ENCODE assay signal across 12 cellular contexts in the genomic region with DNA sequence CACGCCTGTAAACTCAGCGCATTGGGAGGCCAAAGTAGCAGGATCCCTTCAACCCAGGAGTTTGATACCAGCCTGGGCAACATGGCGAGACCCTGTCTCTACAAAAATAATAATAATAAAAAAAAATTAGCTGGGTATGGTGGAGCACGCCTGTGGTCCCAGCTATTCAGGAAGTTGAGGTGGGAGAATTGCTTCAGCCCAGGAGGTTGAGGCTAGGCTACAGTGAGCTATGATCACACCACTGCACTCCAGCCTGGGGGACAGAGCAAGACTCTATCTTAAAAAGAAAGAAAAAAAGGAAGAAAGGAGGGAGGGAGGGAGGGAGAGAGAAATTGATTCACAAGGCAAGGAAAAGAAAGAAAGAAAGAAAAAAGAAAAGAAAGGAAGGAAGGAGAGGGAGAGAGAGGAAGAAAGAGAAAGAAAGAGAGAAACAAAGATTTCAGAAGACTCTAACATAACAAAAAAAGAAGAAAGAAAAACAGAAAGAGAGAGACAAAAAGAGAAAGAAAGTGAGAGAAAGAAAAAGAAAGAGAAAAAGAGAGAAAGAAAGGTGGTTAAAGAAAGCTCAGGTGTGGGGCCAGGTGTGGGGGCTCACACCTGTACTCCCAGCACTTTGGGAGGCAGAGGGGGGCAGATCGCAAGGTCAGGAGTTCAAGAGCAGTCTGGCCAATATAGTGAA. TPM values are rescaled to one million over a fixed set of nuclear protein-coding genes. Genes with fewer than 3 reads are reported as not detected.
DNase-seq lines count a peak whose midpoint lies in the region; ATAC-seq and TF ChIP-seq lines count a peak whose summit lies in the region.
"Had no signal": no experiment of that assay in that cellular context is flagged by ENCODE, and none has a peak within 500 bp of the region (broad histone marks: within the 10 kb centered on the region; RNA-seq: fewer than 3 reads in every experiment).

No MANE protein-coding gene starts in this region.

- intact Hi-C loops in CD4-positive, alpha-beta memory T cell (cut with micrococcal nuclease): no loop called here
- intact Hi-C loops in activated CD8-positive, alpha-beta T cell treated with anti-CD3 and anti-CD28 coated beads for 36 hours (cut with micrococcal nuclease): no loop called here

- H3K36me3 Mint-ChIP-seq in CD4-positive, alpha-beta memory T cell: no peaks in the 10 kb centered on the region
- H3K36me3 Mint-ChIP-seq in activated CD8-positive, alpha-beta T cell treated with anti-CD3 and anti-CD28 coated beads for 36 hours (ENCODE audit: low read depth): no peaks in the 10 kb centered on the region
- H3K36me3 Mint-ChIP-seq in mesothelial cell of epicardium: no peaks in the 10 kb centered on the region

- peak overlapping the region in 1 of 8 donors; percentile 43 for H3K4me3 Mint-ChIP-seq in CD4-positive, alpha-beta memory T cell
- H3K4me3 Mint-ChIP-seq in activated CD8-positive, alpha-beta T cell treated with anti-CD3 and anti-CD28 coated beads for 36 hours: no peak overlapping the region
- H3K4me3 Mint-ChIP-seq in mesothelial cell of epicardium: no peak overlapping the region
- H3K4me3 Mint-ChIP-seq: GM23338 had no signal

- H3K9ac ChIP-seq in BLaER1: peak overlapping the region; percentile 72

- no peaks in the 10 kb centered on the region for H3K36me3 ChIP-seq in BLaER1
- no peaks in the 10 kb centered on the region for H3K36me3 ChIP-seq in CD4-positive, alpha-beta memory T cell (ENCODE audit: insufficient read depth, low read length)
- H3K36me3 ChIP-seq: SJSA1 had no signal

- peaks cover 74% of the 10 kb centered on the region for H3K4me1 ChIP-seq in BLaER1
- H3K4me1 ChIP-seq in CD4-positive, alpha-beta memory T cell (ENCODE audit: insufficient read depth, low read length): peaks cover 17% of the 10 kb centered on the region

- H3K27me3 ChIP-seq in BLaER1: no peaks in the 10 kb centered on the region
- H3K27me3 ChIP-seq in CD4-positive, alpha-beta memory T cell (ENCODE audit: insufficient read depth, low read length): no peaks in the 10 kb centered on the region
- H3K27me3 ChIP-seq: SJSA1 had no signal

- H4K20me1 ChIP-seq in BLaER1: no peaks in the 10 kb centered on the region

- ATAC-seq in activated CD8-positive, alpha-beta T cell treated with anti-CD3 and anti-CD28 coated beads for 36 hours: no peak

- H3K27me3 Mint-ChIP-seq in CD4-positive, alpha-beta memory T cell: no peaks in the 10 kb centered on the region
- no peaks in the 10 kb centered on the region for H3K27me3 Mint-ChIP-seq in activated CD8-positive, alpha-beta T cell treated with anti-CD3 and anti-CD28 coated beads for 36 hours
- H3K27me3 Mint-ChIP-seq in mesothelial cell of epicardium (ENCODE audit: low read depth): no peaks in the 10 kb centered on the region

- H3K9me3 ChIP-seq in BLaER1: no peaks in the 10 kb centered on the region
- no peaks in the 10 kb centered on the region for H3K9me3 ChIP-seq in CD4-positive, alpha-beta memory T cell (ENCODE audit: control insufficient read depth in 1 of 2, low read length in 2 of 2)
- H3K9me3 ChIP-seq: SJSA1 had no signal

- POLR2A ChIA-PET in CD4-positive, alpha-beta memory T cell (lab: Charles Lee; ENCODE audit: partially characterized antibody): no interaction called here
- POLR2A ChIA-PET in activated CD8-positive, alpha-beta T cell treated with anti-CD3 and anti-CD28 coated beads for 36 hours (lab: Charles Lee): interaction anchor here (0.9 to 2.5 kb wide), 2 partner anchors 19 to 28 kb away, joined by 3 to 6 read pairs; no protein-coding TSS in a partner anchor

- H3K9me3 Mint-ChIP-seq in CD4-positive, alpha-beta memory T cell: no peaks in the 10 kb centered on the region
- H3K9me3 Mint-ChIP-seq in activated CD8-positive, alpha-beta T cell treated with anti-CD3 and anti-CD28 coated beads for 36 hours: no peaks in the 10 kb centered on the region
- no peaks in the 10 kb centered on the region for H3K9me3 Mint-ChIP-seq in mesothelial cell of epicardium
- H3K9me3 Mint-ChIP-seq: GM23338 had no signal

- H3K4me3 ChIP-seq in BLaER1: no peak overlapping the region
- no peak overlapping the region for H3K4me3 ChIP-seq in CD4-positive, alpha-beta memory T cell (ENCODE audit: low read length in 2 of 2)
- H3K4me3 ChIP-seq: GM23338, SJSA1 had no signal

- no peak for TF ChIP-seq CTCF in activated CD8-positive, alpha-beta T cell treated with anti-CD3 and anti-CD28 coated beads for 36 hours (IDR thresholded peaks at IDR 0.05)
- TF ChIP-seq CTCF in mesothelial cell of epicardium (IDR thresholded peaks at IDR 0.05; ENCODE audit: unreplicated experiment): no peak

- H3K27ac ChIP-seq in BLaER1: peak overlapping the region; percentile 88
- no peak overlapping the region for H3K27ac ChIP-seq in CD4-positive, alpha-beta memory T cell (ENCODE audit: low read depth, low read length)
- H3K27ac ChIP-seq: SJSA1 had no signal

- peak overlapping the region in 4 of 7 donors; percentile 70 to 80 (median 74) for H3K27ac Mint-ChIP-seq in CD4-positive, alpha-beta memory T cell
- peak overlapping the region; percentile 67 for H3K27ac Mint-ChIP-seq in activated CD8-positive, alpha-beta T cell treated with anti-CD3 and anti-CD28 coated beads for 36 hours
- H3K27ac Mint-ChIP-seq in mesothelial cell of epicardium: peak overlapping the region; percentile 65
- H3K27ac Mint-ChIP-seq: GM23338 had no signal

- CTCF ChIA-PET in CD4-positive, alpha-beta memory T cell (lab: Charles Lee; ENCODE audit: partially characterized antibody): interaction anchor here (0.7 kb wide), 1 partner anchor 139 kb away, joined by 3 read pairs; no protein-coding TSS in a partner anchor
- CTCF ChIA-PET in activated CD8-positive, alpha-beta T cell treated with anti-CD3 and anti-CD28 coated beads for 36 hours (lab: Charles Lee): no interaction called here

- peaks cover 8 to 27% (median 15%) of the 10 kb centered on the region in 4 donors for H3K4me1 Mint-ChIP-seq in CD4-positive, alpha-beta memory T cell
- peaks cover 29% of the 10 kb centered on the region for H3K4me1 Mint-ChIP-seq in activated CD8-positive, alpha-beta T cell treated with anti-CD3 and anti-CD28 coated beads for 36 hours (ENCODE audit: low read depth)
- peaks cover 13% of the 10 kb centered on the region for H3K4me1 Mint-ChIP-seq in mesothelial cell of epicardium

- no peak for DNase-seq in CD4-positive, alpha-beta memory T cell
- DNase-seq in activated CD8-positive, alpha-beta T cell treated with anti-CD3 and anti-CD28 coated beads for 36 hours: no peak
- DNase-seq in mesothelial cell of epicardium (ENCODE audit: low spot score in 2 of 2, unreplicated experiment in 2 of 2) (no peak), SHP77 (lab: John Stamatoyannopoulos, UW) (no peak), SHP77 treated with DMSO at 0.1 percent for 48 hours (lab: John Stamatoyannopoulos, UW) (no peak)
- DNase-seq in activated CD4-positive, alpha-beta T cell treated with anti-CD3 and anti-CD28 coated beads for 4 hours: no peak
- DNase-seq: activated naive CD4-positive, alpha-beta T cell treated with Interleukin-2 at 50 U/mL for 16 hours; Kasumi-1; NCI-H146 had no signal

- H3K4me2 ChIP-seq in BLaER1: peak overlapping the region; percentile 90
- H3K4me2 ChIP-seq: GM23338 had no signal

RNA-seq across cellular contexts. Expression of a gene that starts 37.3 kb away (rescaled TPM):
- 100 to 1,000 TPM; 717 to 734 TPM for total RNA-seq in CD4-positive, alpha-beta memory T cell
- 100 to 1,000 TPM in 1 of 2 donors, 10 to 100 TPM in 1; 17.3 to 476 TPM for polyA plus RNA-seq in CD4-positive, alpha-beta memory T cell
- total RNA-seq in activated CD8-positive, alpha-beta T cell treated with anti-CD3 and anti-CD28 coated beads for 36 hours: 100 to 1,000 TPM; 624 to 679 TPM
- total RNA-seq in mesothelial cell of epicardium: 321 to 346 TPM (median 341 TPM) in 3 replicates

RNA-seq across cellular contexts. Expression of a gene that starts 56.4 kb away (rescaled TPM):
- total RNA-seq in CD4-positive, alpha-beta memory T cell: 10 to 100 TPM; 33.5 to 34.5 TPM
- polyA plus RNA-seq in CD4-positive, alpha-beta memory T cell: 100 to 1,000 TPM; 103 to 148 TPM
- total RNA-seq in activated CD8-positive, alpha-beta T cell treated with anti-CD3 and anti-CD28 coated beads for 36 hours: 100 to 1,000 TPM in 1 of 2 experiments, 10 to 100 TPM in 1; 96.5 to 101 TPM
- total RNA-seq in mesothelial cell of epicardium: 54.9 to 64.1 TPM (median 59.1 TPM) in 3 replicates
